ENCODE assay signal across 8 cellular contexts in the genomic region with DNA sequence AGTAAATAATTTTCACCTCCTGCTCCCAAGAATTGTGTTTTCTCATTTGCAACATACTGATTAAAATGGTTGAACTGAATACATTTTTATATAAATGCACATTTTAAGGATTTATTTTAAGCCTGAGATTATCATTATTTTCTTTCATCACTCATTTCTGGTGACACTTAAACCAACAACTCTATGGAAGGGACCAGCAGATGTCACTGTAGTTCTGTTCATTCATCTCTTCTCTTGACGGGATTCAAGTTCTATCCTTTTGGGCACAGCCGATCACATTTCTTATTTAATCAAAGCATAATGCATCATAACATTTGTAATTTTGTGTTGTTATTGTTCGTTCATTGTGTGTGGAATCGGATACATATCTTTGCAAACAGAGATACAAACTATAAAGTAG.
DNase-seq lines count a peak whose midpoint lies in the region; TF ChIP-seq lines count a peak whose summit lies in the region.

No MANE protein-coding gene starts in this region.

- H3K4me1 ChIP-seq in tibial nerve = peaks cover 0 to 4% (median 0%) of the 10 kb centered on the region in 4 donors

- no peaks in the 10 kb centered on the region for H3K36me3 ChIP-seq in BJ (ENCODE audit: control insufficient read depth, insufficient read depth, low read length)
- H3K36me3 ChIP-seq in WERI-Rb-1 = no peaks in the 10 kb centered on the region
- no peaks in the 10 kb centered on the region for H3K36me3 ChIP-seq in tibial nerve

- DNase-seq in BJ (ENCODE audit: low read depth) = no peak
- DNase-seq in LHCN-M2 (ENCODE audit: low read depth) = peak; percentile 60
- DNase-seq in WERI-Rb-1 = no peak
- DNase-seq in hepatic stellate cell (ENCODE audit: low spot score) = peak; percentile 9
- DNase-seq in tibial nerve (ENCODE audit: low spot score in 2 of 2) = peak in 1 of 2 donors; percentile 67
- DNase-seq in activated CD4-positive, alpha-beta T cell treated with anti-CD3 and anti-CD28 coated beads, Interleukin-2, amount 50 U/mL, for 4 hours = no peak
- no peak for DNase-seq in activated T-cell treated with anti-CD3 and anti-CD28 coated beads, Interleukin-2, amount 50 U/mL, for 1 hour
- DNase-seq in NK-92 treated with Interleukin-12 subunit alpha and Interleukin-12 subunit beta, amount 100 ng/mL, for 24 hours (lab: John Stamatoyannopoulos, UW) = no peak

- H3K9me3 ChIP-seq in WERI-Rb-1 (ENCODE audit: severe bottlenecking) (no peaks in the 10 kb centered on the region), tibial nerve (no peaks in the 10 kb centered on the region)

- 17% methylated on average over 4 of the region's 4 CpGs for WGBS in tibial nerve, 2 donors

- H3K4me3 ChIP-seq in BJ (ENCODE audit: low read depth, low read length) = no peak overlapping the region
- no peak overlapping the region for H3K4me3 ChIP-seq in WERI-Rb-1 (ENCODE audit: low read depth, low read length)
- no peak overlapping the region for H3K4me3 ChIP-seq in tibial nerve

- CTCF ChIA-PET in BJ (lab: Yijun Ruan, JAX) = interaction anchor here (1.3 to 3.5 kb wide), 3 partner anchors 17 to 954 kb away, joined by 3 to 20 read pairs (median 4); no protein-coding TSS in a partner anchor

- POLR2A ChIA-PET in BJ (lab: Charles Lee) = no interaction called here

- H3K27ac ChIP-seq in WERI-Rb-1 = no peak overlapping the region
- no peak overlapping the region for H3K27ac ChIP-seq in tibial nerve

- TF ChIP-seq EP300 in tibial nerve (IDR thresholded peaks at IDR 0.05) = no peak

- H3K27me3 ChIP-seq in BJ (ENCODE audit: control insufficient read depth, insufficient read depth, low read length) (no peaks in the 10 kb centered on the region), WERI-Rb-1 (ENCODE audit: insufficient read depth, low read depth, severe bottlenecking) (peaks cover 31% of the 10 kb centered on the region), tibial nerve (no peaks in the 10 kb centered on the region)

- TF ChIP-seq POLR2A in tibial nerve (IDR thresholded peaks at IDR 0.05) = no peak

- peak; percentile 50 for TF ChIP-seq CTCF in BJ (IDR thresholded peaks at IDR 0.05; ENCODE audit: insufficient read depth, low read depth, low read length)
- TF ChIP-seq CTCF in WERI-Rb-1 (IDR thresholded peaks at IDR 0.05; ENCODE audit: low read depth, low read length) = peak; percentile 41; the same call in 1 of the 2 replicates
- peak; percentile 33 to 68 (median 35) for TF ChIP-seq CTCF in tibial nerve (IDR thresholded peaks at IDR 0.05)

Comparison
In these comparisons a context has a peak if more than half of its experiments do, and no peak if none do; other contexts are left out.
1. DNase-seq: peak in LHCN-M2 (single experiment) and hepatic stellate cell (single experiment); none in BJ (single experiment), WERI-Rb-1 (single experiment), activated CD4-positive, alpha-beta T cell treated with anti-CD3 and anti-CD28 coated beads, Interleukin-2, amount 50 U/mL, for 4 hours (0 of 2), activated T-cell treated with anti-CD3 and anti-CD28 coated beads, Interleukin-2, amount 50 U/mL, for 1 hour (single experiment) and NK-92 treated with Interleukin-12 subunit alpha and Interleukin-12 subunit beta, amount 100 ng/mL, for 24 hours (single experiment).
2. Peak in every context shown above with its lines, with median percentiles within 50 percentile points of each other: CTCF ChIP-seq.